Comparison of ENCODE assay signal across 8 cellular contexts in genomic region chr7:47571355-47572100, GRCh38. TPM values are rescaled to one million over a fixed set of nuclear protein-coding genes. Genes with fewer than 3 reads are reported as not detected.
A peak's percentile ranks its signal among the peaks of the same experiment; 100 is the strongest.
DNase-seq lines count a peak whose midpoint lies in the region; ATAC-seq and TF ChIP-seq lines count a peak whose summit lies in the region.

No MANE protein-coding gene starts in this region.

- no peak overlapping the region for H4K12ac ChIP-seq in trophoblast cell (ENCODE audit: low read depth, low read length)

- H3K79me1 ChIP-seq in trophoblast cell (ENCODE audit: low read length): peaks cover 31% of the 10 kb centered on the region

- H3K9ac ChIP-seq in trophoblast cell (ENCODE audit: low read length): no peak overlapping the region

- H3K36me3 ChIP-seq in RWPE2 (ENCODE audit: low read depth) (peaks cover 35% of the 10 kb centered on the region), trophoblast cell (ENCODE audit: control insufficient read depth in 1 of 2, insufficient read depth in 2 of 2, low read length in 2 of 2) (peaks cover 39 to 40% of the 10 kb centered on the region in 2 experiments)

- ATAC-seq in RWPE2 (ENCODE audit: low read depth) (peak; percentile 71), HG03354 (IDR thresholded peaks at IDR 0.05; ENCODE audit: poor library complexity, severe bottlenecking, unreplicated experiment) (no peak), HG03045 (IDR thresholded peaks at IDR 0.05; ENCODE audit: unreplicated experiment) (no peak), GM21786 (IDR thresholded peaks at IDR 0.05; ENCODE audit: unreplicated experiment) (no peak)

- H4K91ac ChIP-seq in trophoblast cell (ENCODE audit: low read depth, low read length): peak overlapping the region; percentile 64

- H3K79me2 ChIP-seq in trophoblast cell (ENCODE audit: control insufficient read depth, insufficient read depth, low read length, poor library complexity): peaks cover 30% of the 10 kb centered on the region

- H2BK12ac ChIP-seq in trophoblast cell (ENCODE audit: low read length): peak overlapping the region; percentile 31

- no peak overlapping the region for H2AFZ ChIP-seq in trophoblast cell (ENCODE audit: insufficient read depth, low read length, poor library complexity)

- H2AK5ac ChIP-seq in trophoblast cell (ENCODE audit: low read length): peak overlapping the region; percentile 42

- H3K14ac ChIP-seq in trophoblast cell (ENCODE audit: low read length): peak overlapping the region; percentile 52

- H3K4me2 ChIP-seq in trophoblast cell (ENCODE audit: low read length): no peak overlapping the region

- H3K4me1 ChIP-seq in RWPE2 (ENCODE audit: insufficient read depth, poor library complexity, severe bottlenecking) (peaks cover 43% of the 10 kb centered on the region), trophoblast cell (ENCODE audit: control insufficient read depth in 1 of 2, insufficient read depth in 2 of 2, low read length in 2 of 2) (peaks cover 30 to 31% of the 10 kb centered on the region in 2 experiments)

- peak overlapping the region; percentile 44 for H3K18ac ChIP-seq in trophoblast cell (ENCODE audit: low read length)

- peak overlapping the region; percentile 20 for H2BK120ac ChIP-seq in trophoblast cell (ENCODE audit: insufficient read depth, low read length, poor library complexity)

- H3K23ac ChIP-seq in trophoblast cell (ENCODE audit: low read length): no peak overlapping the region

- no CpG with 5 or more reads among the region's 23 CpGs for WGBS in trophoblast cell (ENCODE audit: extremely low coverage, insufficient coverage, insufficient read length)

- H4K8ac ChIP-seq in trophoblast cell (ENCODE audit: low read depth, low read length): peak overlapping the region; percentile 4

- no peaks in the 10 kb centered on the region for H3K27me3 ChIP-seq in RWPE2 (ENCODE audit: insufficient read depth, poor library complexity, severe bottlenecking)
- no peaks in the 10 kb centered on the region for H3K27me3 ChIP-seq in trophoblast cell (ENCODE audit: insufficient read depth, low read length)

- peak overlapping the region; percentile 23 for H2BK5ac ChIP-seq in trophoblast cell (ENCODE audit: low read depth, low read length, poor library complexity)

- DNase-seq in NCI-H2107 treated with DMSO at 0.1 percent for 48 hours (lab: John Stamatoyannopoulos, UW; ENCODE audit: unreplicated experiment) (peak; percentile 36), NCI-H2107 (lab: John Stamatoyannopoulos, UW) (no peak), RWPE2 (ENCODE audit: low spot score) (peak; percentile 82), fibroblast of villous mesenchyme (ENCODE audit: low read depth) (peak; percentile 90), trophoblast cell (peak in 1 of 2 donors; percentile 68)

- TF ChIP-seq CTCF in RWPE2 (IDR thresholded peaks at IDR 0.05; ENCODE audit: poor library complexity, severe bottlenecking): no peak
- no peak for TF ChIP-seq CTCF in fibroblast of villous mesenchyme (IDR thresholded peaks at IDR 0.05; ENCODE audit: insufficient read depth, low read depth, low read length)

- H3K4ac ChIP-seq in trophoblast cell (ENCODE audit: low read depth, low read length): peak overlapping the region; percentile 81

- peak overlapping the region; percentile 88 for H3K27ac ChIP-seq in RWPE2 (ENCODE audit: poor library complexity, severe bottlenecking)
- peak overlapping the region; percentile 29 for H3K27ac ChIP-seq in trophoblast cell (ENCODE audit: low read depth, low read length)

- H3K4me3 ChIP-seq in RWPE2 (ENCODE audit: severe bottlenecking) (no peak overlapping the region), fibroblast of villous mesenchyme (ENCODE audit: low read depth, low read length) (peak overlapping the region; percentile 2), trophoblast cell (ENCODE audit: low read depth, low read length) (no peak overlapping the region)

- H3K9me3 ChIP-seq in RWPE2 (ENCODE audit: severe bottlenecking): no peaks in the 10 kb centered on the region
- no peaks in the 10 kb centered on the region for H3K9me3 ChIP-seq in trophoblast cell (ENCODE audit: insufficient read depth, low read depth, low read length)

RNA-seq across cellular contexts. Expression of gene TNS3, which starts 10.4 kb away (rescaled TPM):
- 120 and 202 TPM in 2 replicates for total RNA-seq in fibroblast of villous mesenchyme
- 85.9 and 86.5 TPM in 2 replicates for polyA plus RNA-seq in trophoblast cell (2013)
